23 cellular contexts compared by ENCODE assay signal in genomic region chr2:53511549-53511948, GRCh38.
DNase-seq lines count a peak whose midpoint lies in the region; ATAC-seq and TF ChIP-seq lines count a peak whose summit lies in the region.
"Had no signal": no experiment of that assay in that cellular context is flagged by ENCODE, and none has a peak within 500 bp of the region (broad histone marks: within the 10 kb centered on the region; RNA-seq: fewer than 3 reads in every experiment).

No MANE protein-coding gene starts in this region.

- H3K9me3 Mint-ChIP-seq in HFFc6 (peaks cover 5% of the 10 kb centered on the region), type B pancreatic cell (peaks cover 5% of the 10 kb centered on the region)
- H3K9me3 Mint-ChIP-seq: CD8-positive, alpha-beta T cell had no signal

- no peaks in the 10 kb centered on the region for H3K9me3 ChIP-seq in RWPE2 (ENCODE audit: severe bottlenecking)
- H3K9me3 ChIP-seq: Caco-2, Peyer's patch had no signal

- H3K27me3 Mint-ChIP-seq in HFFc6 (ENCODE audit: insufficient read depth) (peaks cover 1% of the 10 kb centered on the region; the same call in 1 of the 2 replicates), type B pancreatic cell (no peaks in the 10 kb centered on the region)

- H3K36me3 ChIP-seq in RWPE2 (ENCODE audit: low read depth) = no peaks in the 10 kb centered on the region
- H3K36me3 ChIP-seq: Peyer's patch had no signal

- peak overlapping the region; percentile 23 for H3K27ac ChIP-seq in RWPE2 (ENCODE audit: poor library complexity, severe bottlenecking)
- H3K27ac ChIP-seq: C4-2B, Peyer's patch, SK-N-MC had no signal

- H3K36me3 Mint-ChIP-seq in HFFc6 (ENCODE audit: low read depth) = peaks cover 10% of the 10 kb centered on the region
- no peaks in the 10 kb centered on the region for H3K36me3 Mint-ChIP-seq in type B pancreatic cell
- H3K36me3 Mint-ChIP-seq: CD8-positive, alpha-beta T cell had no signal

- no peaks in the 10 kb centered on the region for H3K27me3 ChIP-seq in RWPE2 (ENCODE audit: insufficient read depth, poor library complexity, severe bottlenecking)
- H3K27me3 ChIP-seq: Peyer's patch had no signal

- TF ChIP-seq CTCF in HFFc6 (IDR thresholded peaks at IDR 0.05) (no peak; the same call in 1 of the 2 replicates), RWPE2 (IDR thresholded peaks at IDR 0.05; ENCODE audit: poor library complexity, severe bottlenecking) (no peak), type B pancreatic cell (conservative IDR thresholded peaks at IDR 0.05) (no peak)

- H3K4me1 Mint-ChIP-seq in HFFc6 (ENCODE audit: low read depth) = peaks cover 78% of the 10 kb centered on the region
- H3K4me1 Mint-ChIP-seq in type B pancreatic cell (ENCODE audit: unreplicated experiment) = peaks cover 4% of the 10 kb centered on the region

- peaks cover 4% of the 10 kb centered on the region for H3K4me1 ChIP-seq in RWPE2 (ENCODE audit: insufficient read depth, poor library complexity, severe bottlenecking)
- H3K4me1 ChIP-seq: Peyer's patch had no signal

- ATAC-seq in RWPE2 (ENCODE audit: low read depth) = no peak
- ATAC-seq in esophagus mucosa = peak; percentile 2
- ATAC-seq: CD8-positive, alpha-beta T cell; GM12878 had no signal

- H3K4me3 Mint-ChIP-seq in HFFc6 (no peak overlapping the region; the same call in 1 of the 2 replicates), type B pancreatic cell (no peak overlapping the region)
- H3K4me3 Mint-ChIP-seq: B cell; CD8-positive, alpha-beta T cell had no signal

- DNase-seq in HFFc6 (no peak), RWPE2 (ENCODE audit: low spot score) (no peak), type B pancreatic cell (ENCODE audit: extremely low spot score, unreplicated experiment) (no peak), germinal center (ENCODE audit: low spot score) (no peak), OCI-M1 (lab: John Stamatoyannopoulos, UW) (no peak), HCEC 1CT (no peak)
- DNase-seq: Caco-2; CD8-positive, alpha-beta T cell; DMS 273 treated with DMSO at 0.1 percent for 48 hours; DMS79; GDM1; KG1; MM.1S; NCI-H2029; NCI-H446 treated with DMSO at 0.1 percent for 48 hours; NCI-H526; Peyer's patch; SIG-M5 had no signal

- H3K4me3 ChIP-seq in RWPE2 (ENCODE audit: severe bottlenecking) = no peak overlapping the region
- H3K4me3 ChIP-seq: GM12878, Peyer's patch, SK-N-MC had no signal

- peak overlapping the region; percentile 45; the same call in 1 of the 2 replicates for H3K27ac Mint-ChIP-seq in HFFc6
- peak overlapping the region; percentile 63 for H3K27ac Mint-ChIP-seq in type B pancreatic cell
- H3K27ac Mint-ChIP-seq: B cell; CD8-positive, alpha-beta T cell had no signal
